ENCODE assay signal across 7 cellular contexts in genomic region chr5:105970919-105971318, GRCh38.
"Had no signal": no experiment of that assay in that cellular context is flagged by ENCODE, and none has a peak within 500 bp of the region (broad histone marks: within the 10 kb centered on the region; RNA-seq: fewer than 3 reads in every experiment).

No MANE protein-coding gene starts in this region.

- H3K27ac Mint-ChIP-seq: IgD-negative memory B cell had no signal

- H3K4me1 Mint-ChIP-seq: IgD-negative memory B cell had no signal

- H3K4me3 Mint-ChIP-seq: IgD-negative memory B cell had no signal

- H3K27me3 Mint-ChIP-seq: IgD-negative memory B cell had no signal

- H3K4me3 ChIP-seq: K562 had no signal

- ATAC-seq: HepG2, K562 had no signal

- H3K27ac ChIP-seq: HL-60 had no signal

- DNase-seq: IMR-90, KBM-7, KG1 had no signal
